8 cellular contexts compared by ENCODE assay signal in the genomic region with DNA sequence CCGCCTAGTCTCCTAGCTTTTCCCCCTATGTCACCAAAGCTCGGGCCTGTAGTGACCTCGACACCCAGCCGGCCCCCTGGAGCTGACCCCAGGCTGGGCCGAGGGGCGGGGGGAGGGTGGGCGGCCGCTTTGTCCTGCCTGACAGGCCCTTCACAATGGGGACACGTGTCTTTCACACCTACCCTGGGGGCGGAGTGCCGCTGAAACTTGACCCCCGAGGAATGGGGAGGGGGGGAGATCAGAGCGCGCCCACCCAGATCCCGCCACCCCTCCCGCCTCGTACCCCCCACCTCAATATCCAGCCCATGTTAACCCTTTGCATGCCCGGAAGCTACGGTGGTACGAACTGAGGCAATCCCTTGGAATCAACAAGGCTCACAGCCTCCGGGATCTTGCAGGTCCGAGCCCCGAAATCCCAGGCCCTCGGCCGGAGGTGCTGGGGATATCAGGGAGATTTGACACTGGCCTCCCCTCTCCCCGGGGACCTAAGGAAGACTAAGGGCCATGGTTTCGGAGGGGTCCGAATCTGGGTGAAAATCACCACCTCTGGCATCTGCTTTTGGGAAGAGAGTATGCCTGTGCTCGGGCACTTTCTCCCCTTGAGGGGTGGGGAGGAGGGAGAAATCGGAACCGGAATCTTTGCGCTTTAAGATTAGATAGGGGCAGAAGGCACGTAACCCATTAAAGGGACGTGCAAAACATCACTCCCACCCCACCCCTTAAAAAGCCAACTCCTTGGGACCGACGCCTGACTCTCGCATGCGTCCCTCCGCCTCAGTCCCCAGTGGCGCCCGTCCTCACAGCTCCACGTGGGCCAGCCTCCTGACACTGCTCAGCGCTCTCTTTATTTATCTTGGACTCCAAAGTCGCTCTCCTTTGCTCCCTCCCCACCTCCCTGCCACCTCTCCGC. TPM values are rescaled to one million over a fixed set of nuclear protein-coding genes. Genes with fewer than 3 reads are reported as not detected.
DNase-seq lines count a peak whose midpoint lies in the region; ATAC-seq and TF ChIP-seq lines count a peak whose summit lies in the region.

No MANE protein-coding gene starts in this region.

- H3K36me3 Mint-ChIP-seq in activated CD8-positive, alpha-beta memory T cell treated with anti-CD3 and anti-CD28 coated beads, Interleukin-2, amount 10 ng/mL, durations not matched to agents 7 days and 5 days = no peaks in the 10 kb centered on the region

- no peak for ATAC-seq in activated CD8-positive, alpha-beta memory T cell treated with anti-CD3 and anti-CD28 coated beads, Interleukin-2, amount 10 ng/mL, durations not matched to agents 7 days and 5 days
- ATAC-seq in GM21390 (IDR thresholded peaks at IDR 0.05; ENCODE audit: unreplicated experiment) (no peak), GM18511 (IDR thresholded peaks at IDR 0.05; ENCODE audit: unreplicated experiment) (no peak)

- H3K27me3 Mint-ChIP-seq in activated CD8-positive, alpha-beta memory T cell treated with anti-CD3 and anti-CD28 coated beads, Interleukin-2, amount 10 ng/mL, durations not matched to agents 7 days and 5 days = peaks cover 72% of the 10 kb centered on the region

- no peaks in the 10 kb centered on the region for H3K9me3 Mint-ChIP-seq in activated CD8-positive, alpha-beta memory T cell treated with anti-CD3 and anti-CD28 coated beads, Interleukin-2, amount 10 ng/mL, durations not matched to agents 7 days and 5 days (ENCODE audit: low read depth)

- H3K9ac ChIP-seq in iPS-18a (ENCODE audit: low read length) (peak overlapping the region; percentile 54), stomach smooth muscle (ENCODE audit: low read length in 2 of 2) (no peak overlapping the region)

- DNase-seq in activated CD8-positive, alpha-beta memory T cell treated with anti-CD3 and anti-CD28 coated beads for 24 hours = peak; percentile 64
- DNase-seq in activated CD8-positive, alpha-beta memory T cell treated with anti-CD3 and anti-CD28 coated beads, Interleukin-2, amount 10 ng/mL, durations not matched to agents 7 days and 5 days = no peak
- no peak for DNase-seq in midbrain (lab: John Stamatoyannopoulos, UW)

- H3K4me3 ChIP-seq in WI38 (ENCODE audit: low read depth, low read length) (peak overlapping the region; percentile 77), iPS-18a (ENCODE audit: low read length) (peak overlapping the region; percentile 91), stomach smooth muscle (ENCODE audit: low read length in 2 of 2) (peak overlapping the region; percentile 17 to 64)

- peaks cover 19% of the 10 kb centered on the region for H3K4me1 Mint-ChIP-seq in activated CD8-positive, alpha-beta memory T cell treated with anti-CD3 and anti-CD28 coated beads, Interleukin-2, amount 10 ng/mL, durations not matched to agents 7 days and 5 days

- no peak overlapping the region for H3K27ac Mint-ChIP-seq in activated CD8-positive, alpha-beta memory T cell treated with anti-CD3 and anti-CD28 coated beads, Interleukin-2, amount 10 ng/mL, durations not matched to agents 7 days and 5 days

- peaks cover 9% of the 10 kb centered on the region for H3K4me1 ChIP-seq in iPS-18a (ENCODE audit: control insufficient read depth, low read depth, low read length)
- peaks cover 35% of the 10 kb centered on the region for H3K4me1 ChIP-seq in stomach smooth muscle (ENCODE audit: control insufficient read depth, insufficient read depth, low read length)

- CTCF ChIA-PET in activated CD8-positive, alpha-beta memory T cell treated with anti-CD3 and anti-CD28 coated beads, Interleukin-2, amount 10 ng/mL, durations not matched to agents 7 days and 5 days (lab: Charles Lee) = interaction anchor here (4.8 to 12.0 kb wide), 2 partner anchors 121 to 185 kb away, joined by 39 to 172 read pairs; no protein-coding TSS in a partner anchor

- H3K36me3 ChIP-seq in iPS-18a (ENCODE audit: control insufficient read depth, low read depth, low read length) (no peaks in the 10 kb centered on the region), stomach smooth muscle (ENCODE audit: control insufficient read depth in 2 of 2, insufficient read depth in 2 of 2, low read length in 2 of 2) (no peaks in the 10 kb centered on the region)

- H3K27ac ChIP-seq in iPS-18a (ENCODE audit: low read length) (no peak overlapping the region), stomach smooth muscle (ENCODE audit: low read length) (no peak overlapping the region)

- TF ChIP-seq CTCF in WI38 (IDR thresholded peaks at IDR 0.05; ENCODE audit: low read depth, low read length) = no peak

- H3K9me3 ChIP-seq in iPS-18a (ENCODE audit: control insufficient read depth, low read depth, low read length) (no peaks in the 10 kb centered on the region), stomach smooth muscle (ENCODE audit: control insufficient read depth in 2 of 2, low read length in 2 of 2) (no peaks in the 10 kb centered on the region)

- H3K4me3 Mint-ChIP-seq in activated CD8-positive, alpha-beta memory T cell treated with anti-CD3 and anti-CD28 coated beads, Interleukin-2, amount 10 ng/mL, durations not matched to agents 7 days and 5 days = no peak overlapping the region

- H3K27me3 ChIP-seq in iPS-18a (ENCODE audit: control insufficient read depth, insufficient read depth, low read length) = peaks cover 72% of the 10 kb centered on the region
- H3K27me3 ChIP-seq in stomach smooth muscle (ENCODE audit: control insufficient read depth in 1 of 2, insufficient read depth in 2 of 2, low read length in 2 of 2) = peaks cover 32 to 59% of the 10 kb centered on the region in 2 donors

RNA-seq across cellular contexts. Expression of gene NOG, which starts 2.6 kb away (rescaled TPM):
- not detected for total RNA-seq in activated CD8-positive, alpha-beta memory T cell treated with anti-CD3 and anti-CD28 coated beads, Interleukin-2, amount 10 ng/mL, durations not matched to agents 7 days and 5 days

Comparison
In these comparisons a context has a peak if more than half of its experiments do, and no peak if none do; other contexts are left out.
1. H3K4me3 ChIP-seq: peak in every context shown above with its lines; median percentile 91 in iPS-18a; 77 in WI38; 40 in stomach smooth muscle.